8 cellular contexts compared by ENCODE assay signal in the genomic region with DNA sequence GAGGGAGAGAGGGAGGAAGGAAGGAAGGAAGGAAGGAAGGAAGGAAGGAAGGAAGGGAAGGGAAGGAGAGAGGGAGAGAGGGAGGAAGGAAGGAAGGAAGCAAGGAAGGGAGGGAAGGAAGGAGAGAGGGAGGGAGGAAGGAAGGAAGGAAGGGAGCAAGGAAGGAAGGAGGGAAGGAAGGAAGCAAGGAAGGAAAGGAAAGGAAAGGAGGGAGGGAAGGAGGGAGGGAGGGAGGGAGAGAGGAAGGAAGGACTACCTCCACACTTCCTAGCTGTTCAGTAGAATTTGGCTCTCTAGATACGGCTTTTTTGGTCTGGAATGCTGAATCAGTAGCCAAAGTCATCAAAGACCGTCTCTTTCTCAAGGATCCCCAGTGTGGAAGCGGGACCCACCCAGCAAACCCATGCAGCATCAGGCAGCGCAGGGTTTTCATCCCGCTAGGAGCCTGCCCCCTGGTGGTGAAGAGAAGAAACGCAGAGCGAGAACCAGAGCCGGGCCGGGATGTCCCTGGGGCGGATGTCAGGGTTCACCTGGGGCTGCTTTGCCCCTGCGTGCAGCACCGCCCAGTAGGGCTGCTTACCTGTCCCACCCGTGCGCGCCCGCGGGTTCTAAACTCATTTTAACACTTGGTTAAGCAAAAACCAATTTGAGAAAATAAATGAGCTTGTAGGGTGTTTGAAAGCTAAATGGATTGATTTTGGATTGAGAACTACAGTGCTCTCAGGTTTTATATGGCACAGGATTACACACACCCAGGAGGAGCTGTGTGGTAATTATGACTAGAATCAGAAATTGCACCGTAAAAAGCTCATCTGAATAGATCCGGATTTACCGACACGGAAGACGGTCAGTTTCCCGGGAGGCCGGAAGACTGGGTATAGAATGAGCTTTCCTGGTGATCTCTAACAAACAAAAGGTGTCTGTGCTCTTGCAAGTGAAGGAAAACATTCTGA. TPM values are rescaled to one million over a fixed set of nuclear protein-coding genes. Genes with fewer than 3 reads are reported as not detected.
A peak's percentile ranks its signal among the peaks of the same experiment; 100 is the strongest.
DNase-seq lines count a peak whose midpoint lies in the region; ATAC-seq and TF ChIP-seq lines count a peak whose summit lies in the region.

No MANE protein-coding gene starts in this region.

- peak; percentile 75 for DNase-seq in ELR (ENCODE audit: low read depth)
- DNase-seq in NCI-H82 (lab: John Stamatoyannopoulos, UW) = peak; percentile 87
- peak; percentile 85 for DNase-seq in activated CD8-positive, alpha-beta memory T cell treated with anti-CD3 and anti-CD28 coated beads, Interleukin-2, amount 10 ng/mL, durations not matched to agents 7 days and 5 days
- DNase-seq in erythroblast (lab: John Stamatoyannopoulos, UW) = peak; percentile 57 to 76
- peak; percentile 84 for DNase-seq in natural killer cell treated with Interleukin-12 subunit alpha and Interleukin-12 subunit beta and Interleukin-15 and Interleukin-18, amount 100 ng/mL, for 72 hours (ENCODE audit: low spot score)
- DNase-seq in stimulated activated naive CD8-positive, alpha-beta T cell treated with anti-CD3 and anti-CD28 coated beads, Interleukin-15, Interleukin-2, amounts not matched to agents 100 U/mL and 50 U/mL, for 24 hours = peak; percentile 79

- H3K9me3 Mint-ChIP-seq in activated CD8-positive, alpha-beta memory T cell treated with anti-CD3 and anti-CD28 coated beads, Interleukin-2, amount 10 ng/mL, durations not matched to agents 7 days and 5 days (ENCODE audit: low read depth) = no peaks in the 10 kb centered on the region
- H3K9me3 Mint-ChIP-seq in natural killer cell treated with Interleukin-12 subunit alpha and Interleukin-12 subunit beta and Interleukin-15 and Interleukin-18, amount 100 ng/mL, for 72 hours = no peaks in the 10 kb centered on the region

- ATAC-seq in HG02759 (IDR thresholded peaks at IDR 0.05; ENCODE audit: unreplicated experiment) (peak; percentile 72), HG03039 (IDR thresholded peaks at IDR 0.05; ENCODE audit: unreplicated experiment) (no peak)
- ATAC-seq in activated CD8-positive, alpha-beta memory T cell treated with anti-CD3 and anti-CD28 coated beads, Interleukin-2, amount 10 ng/mL, durations not matched to agents 7 days and 5 days = peak; percentile 95
- peak; percentile 80 to 87 for ATAC-seq in natural killer cell treated with Interleukin-12 subunit alpha and Interleukin-12 subunit beta and Interleukin-15 and Interleukin-18, amount 100 ng/mL, for 72 hours
- peak; percentile 83 for ATAC-seq in stimulated activated naive CD8-positive, alpha-beta T cell treated with anti-CD3 and anti-CD28 coated beads, Interleukin-15, Interleukin-2, amounts not matched to agents 100 U/mL and 50 U/mL, for 24 hours

- no peaks in the 10 kb centered on the region for H3K36me3 Mint-ChIP-seq in activated CD8-positive, alpha-beta memory T cell treated with anti-CD3 and anti-CD28 coated beads, Interleukin-2, amount 10 ng/mL, durations not matched to agents 7 days and 5 days
- no peaks in the 10 kb centered on the region for H3K36me3 Mint-ChIP-seq in natural killer cell treated with Interleukin-12 subunit alpha and Interleukin-12 subunit beta and Interleukin-15 and Interleukin-18, amount 100 ng/mL, for 72 hours

- H3K4me1 Mint-ChIP-seq in activated CD8-positive, alpha-beta memory T cell treated with anti-CD3 and anti-CD28 coated beads, Interleukin-2, amount 10 ng/mL, durations not matched to agents 7 days and 5 days = no peaks in the 10 kb centered on the region
- H3K4me1 Mint-ChIP-seq in natural killer cell treated with Interleukin-12 subunit alpha and Interleukin-12 subunit beta and Interleukin-15 and Interleukin-18, amount 100 ng/mL, for 72 hours (ENCODE audit: low read depth in 2 of 2) = peaks cover 0 to 6% of the 10 kb centered on the region in 2 donors

- CTCF ChIA-PET in activated CD8-positive, alpha-beta memory T cell treated with anti-CD3 and anti-CD28 coated beads, Interleukin-2, amount 10 ng/mL, durations not matched to agents 7 days and 5 days (lab: Charles Lee) = interaction anchor here (0.6 to 3.9 kb wide), 42 partner anchors 8 to 1334 kb away, joined by 3 to 45 read pairs (median 4); no protein-coding TSS in a partner anchor

- H3K27me3 Mint-ChIP-seq in activated CD8-positive, alpha-beta memory T cell treated with anti-CD3 and anti-CD28 coated beads, Interleukin-2, amount 10 ng/mL, durations not matched to agents 7 days and 5 days = peaks cover 26% of the 10 kb centered on the region
- peaks cover 5 to 26% of the 10 kb centered on the region in 2 donors for H3K27me3 Mint-ChIP-seq in natural killer cell treated with Interleukin-12 subunit alpha and Interleukin-12 subunit beta and Interleukin-15 and Interleukin-18, amount 100 ng/mL, for 72 hours

- no peak for TF ChIP-seq POLR2A in erythroblast (IDR thresholded peaks at IDR 0.05; ENCODE audit: low read length)

- no peak overlapping the region for H3K4me3 Mint-ChIP-seq in activated CD8-positive, alpha-beta memory T cell treated with anti-CD3 and anti-CD28 coated beads, Interleukin-2, amount 10 ng/mL, durations not matched to agents 7 days and 5 days
- no peak overlapping the region for H3K4me3 Mint-ChIP-seq in natural killer cell treated with Interleukin-12 subunit alpha and Interleukin-12 subunit beta and Interleukin-15 and Interleukin-18, amount 100 ng/mL, for 72 hours

- H3K27ac Mint-ChIP-seq in activated CD8-positive, alpha-beta memory T cell treated with anti-CD3 and anti-CD28 coated beads, Interleukin-2, amount 10 ng/mL, durations not matched to agents 7 days and 5 days = no peak overlapping the region
- no peak overlapping the region for H3K27ac Mint-ChIP-seq in natural killer cell treated with Interleukin-12 subunit alpha and Interleukin-12 subunit beta and Interleukin-15 and Interleukin-18, amount 100 ng/mL, for 72 hours

RNA-seq across cellular contexts. Expression of a gene that starts 48.1 kb away (rescaled TPM):
- 100 to 1,000 TPM; 252 to 306 TPM for total RNA-seq in activated CD8-positive, alpha-beta memory T cell treated with anti-CD3 and anti-CD28 coated beads, Interleukin-2, amount 10 ng/mL, durations not matched to agents 7 days and 5 days
- 100 to 1,000 TPM in 1 of 2 donors, 10 to 100 TPM in 1; 99.5 to 136 TPM for total RNA-seq in natural killer cell treated with Interleukin-12 subunit alpha and Interleukin-12 subunit beta and Interleukin-15 and Interleukin-18, amount 100 ng/mL, for 72 hours
